Comparison of ENCODE assay signal across 1 cellular context in genomic region chr7:156614434-156615264, GRCh38.
A peak's percentile ranks its signal among the peaks of the same experiment; 100 is the strongest.
TF ChIP-seq lines count a peak whose summit lies in the region.

No MANE protein-coding gene starts in this region.

TF ChIP-seq in HepG2, 621 proteins besides CTCF, POLR2A, EP300 and RAD21 (continued from another document and continues in another):
- no peak for TF ChIP-seq ZBTB49 (CRISPR knock-in tag; IDR thresholded peaks at IDR 0.05; ENCODE audit: borderline replicate concordance)
- no peak for TF ChIP-seq ZMAT3 (CRISPR knock-in tag; conservative IDR thresholded peaks at IDR 0.05)
- no peak for TF ChIP-seq HNRNPL (IDR thresholded peaks at IDR 0.05; ENCODE audit: low read depth, low read length)
- no peak for TF ChIP-seq ZNF318 (CRISPR knock-in tag; IDR thresholded peaks at IDR 0.05)
- no peak for TF ChIP-seq ZSCAN21 (CRISPR knock-in tag; IDR thresholded peaks at IDR 0.05; ENCODE audit: borderline replicate concordance)
- TF ChIP-seq ZNF530 (CRISPR knock-in tag; IDR thresholded peaks at IDR 0.05; ENCODE audit: low read depth) = no peak
- TF ChIP-seq NR0B2 (CRISPR knock-in tag; IDR thresholded peaks at IDR 0.05) = no peak
- no peak for TF ChIP-seq ZFP36L2 (CRISPR knock-in tag; IDR thresholded peaks at IDR 0.05)
- TF ChIP-seq ZMYM3 (CRISPR knock-in tag; IDR thresholded peaks at IDR 0.05) = peak; percentile 75; the same call in 1 of the 2 replicates
- TF ChIP-seq, protein P1, sequence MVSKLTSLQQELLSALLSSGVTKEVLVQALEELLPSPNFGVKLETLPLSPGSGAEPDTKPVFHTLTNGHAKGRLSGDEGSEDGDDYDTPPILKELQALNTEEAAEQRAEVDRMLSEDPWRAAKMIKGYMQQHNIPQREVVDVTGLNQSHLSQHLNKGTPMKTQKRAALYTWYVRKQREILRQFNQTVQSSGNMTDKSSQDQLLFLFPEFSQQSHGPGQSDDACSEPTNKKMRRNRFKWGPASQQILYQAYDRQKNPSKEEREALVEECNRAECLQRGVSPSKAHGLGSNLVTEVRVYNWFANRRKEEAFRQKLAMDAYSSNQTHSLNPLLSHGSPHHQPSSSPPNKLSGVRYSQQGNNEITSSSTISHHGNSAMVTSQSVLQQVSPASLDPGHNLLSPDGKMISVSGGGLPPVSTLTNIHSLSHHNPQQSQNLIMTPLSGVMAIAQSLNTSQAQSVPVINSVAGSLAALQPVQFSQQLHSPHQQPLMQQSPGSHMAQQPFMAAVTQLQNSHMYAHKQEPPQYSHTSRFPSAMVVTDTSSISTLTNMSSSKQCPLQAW (CRISPR knock-in tag; IDR thresholded peaks at IDR 0.05) = peak; percentile 57; the same call in 1 of the 2 replicates
- TF ChIP-seq BRD4 (CRISPR knock-in tag; IDR thresholded peaks at IDR 0.05) = peak; percentile 21; the same call in 1 of the 2 replicates
- TF ChIP-seq, protein P2, sequence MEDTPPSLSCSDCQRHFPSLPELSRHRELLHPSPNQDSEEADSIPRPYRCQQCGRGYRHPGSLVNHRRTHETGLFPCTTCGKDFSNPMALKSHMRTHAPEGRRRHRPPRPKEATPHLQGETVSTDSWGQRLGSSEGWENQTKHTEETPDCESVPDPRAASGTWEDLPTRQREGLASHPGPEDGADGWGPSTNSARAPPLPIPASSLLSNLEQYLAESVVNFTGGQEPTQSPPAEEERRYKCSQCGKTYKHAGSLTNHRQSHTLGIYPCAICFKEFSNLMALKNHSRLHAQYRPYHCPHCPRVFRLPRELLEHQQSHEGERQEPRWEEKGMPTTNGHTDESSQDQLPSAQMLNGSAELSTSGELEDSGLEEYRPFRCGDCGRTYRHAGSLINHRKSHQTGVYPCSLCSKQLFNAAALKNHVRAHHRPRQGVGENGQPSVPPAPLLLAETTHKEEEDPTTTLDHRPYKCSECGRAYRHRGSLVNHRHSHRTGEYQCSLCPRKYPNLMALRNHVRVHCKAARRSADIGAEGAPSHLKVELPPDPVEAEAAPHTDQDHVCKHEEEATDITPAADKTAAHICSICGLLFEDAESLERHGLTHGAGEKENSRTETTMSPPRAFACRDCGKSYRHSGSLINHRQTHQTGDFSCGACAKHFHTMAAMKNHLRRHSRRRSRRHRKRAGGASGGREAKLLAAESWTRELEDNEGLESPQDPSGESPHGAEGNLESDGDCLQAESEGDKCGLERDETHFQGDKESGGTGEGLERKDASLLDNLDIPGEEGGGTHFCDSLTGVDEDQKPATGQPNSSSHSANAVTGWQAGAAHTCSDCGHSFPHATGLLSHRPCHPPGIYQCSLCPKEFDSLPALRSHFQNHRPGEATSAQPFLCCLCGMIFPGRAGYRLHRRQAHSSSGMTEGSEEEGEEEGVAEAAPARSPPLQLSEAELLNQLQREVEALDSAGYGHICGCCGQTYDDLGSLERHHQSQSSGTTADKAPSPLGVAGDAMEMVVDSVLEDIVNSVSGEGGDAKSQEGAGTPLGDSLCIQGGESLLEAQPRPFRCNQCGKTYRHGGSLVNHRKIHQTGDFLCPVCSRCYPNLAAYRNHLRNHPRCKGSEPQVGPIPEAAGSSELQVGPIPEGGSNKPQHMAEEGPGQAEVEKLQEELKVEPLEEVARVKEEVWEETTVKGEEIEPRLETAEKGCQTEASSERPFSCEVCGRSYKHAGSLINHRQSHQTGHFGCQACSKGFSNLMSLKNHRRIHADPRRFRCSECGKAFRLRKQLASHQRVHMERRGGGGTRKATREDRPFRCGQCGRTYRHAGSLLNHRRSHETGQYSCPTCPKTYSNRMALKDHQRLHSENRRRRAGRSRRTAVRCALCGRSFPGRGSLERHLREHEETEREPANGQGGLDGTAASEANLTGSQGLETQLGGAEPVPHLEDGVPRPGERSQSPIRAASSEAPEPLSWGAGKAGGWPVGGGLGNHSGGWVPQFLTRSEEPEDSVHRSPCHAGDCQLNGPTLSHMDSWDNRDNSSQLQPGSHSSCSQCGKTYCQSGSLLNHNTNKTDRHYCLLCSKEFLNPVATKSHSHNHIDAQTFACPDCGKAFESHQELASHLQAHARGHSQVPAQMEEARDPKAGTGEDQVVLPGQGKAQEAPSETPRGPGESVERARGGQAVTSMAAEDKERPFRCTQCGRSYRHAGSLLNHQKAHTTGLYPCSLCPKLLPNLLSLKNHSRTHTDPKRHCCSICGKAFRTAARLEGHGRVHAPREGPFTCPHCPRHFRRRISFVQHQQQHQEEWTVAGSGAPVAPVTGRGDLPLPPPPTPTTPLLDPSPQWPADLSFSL (CRISPR knock-in tag; IDR thresholded peaks at IDR 0.05) = peak; percentile 65; the same call in 1 of the 2 replicates
- TF ChIP-seq ZFP82 (CRISPR knock-in tag; IDR thresholded peaks at IDR 0.05; ENCODE audit: borderline replicate concordance) = no peak
- TF ChIP-seq, protein P3, sequence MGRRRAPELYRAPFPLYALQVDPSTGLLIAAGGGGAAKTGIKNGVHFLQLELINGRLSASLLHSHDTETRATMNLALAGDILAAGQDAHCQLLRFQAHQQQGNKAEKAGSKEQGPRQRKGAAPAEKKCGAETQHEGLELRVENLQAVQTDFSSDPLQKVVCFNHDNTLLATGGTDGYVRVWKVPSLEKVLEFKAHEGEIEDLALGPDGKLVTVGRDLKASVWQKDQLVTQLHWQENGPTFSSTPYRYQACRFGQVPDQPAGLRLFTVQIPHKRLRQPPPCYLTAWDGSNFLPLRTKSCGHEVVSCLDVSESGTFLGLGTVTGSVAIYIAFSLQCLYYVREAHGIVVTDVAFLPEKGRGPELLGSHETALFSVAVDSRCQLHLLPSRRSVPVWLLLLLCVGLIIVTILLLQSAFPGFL (CRISPR knock-in tag; IDR thresholded peaks at IDR 0.05) = no peak
- TF ChIP-seq THAP9 (CRISPR knock-in tag; IDR thresholded peaks at IDR 0.05; ENCODE audit: borderline replicate concordance) = no peak
- TF ChIP-seq ZNF609 (CRISPR knock-in tag; IDR thresholded peaks at IDR 0.05; ENCODE audit: borderline replicate concordance) = peak; percentile 82
- peak in 1 of 2 experiments; percentile 76; a peak in 2 of 4 replicates for TF ChIP-seq KLF16 (CRISPR knock-in tag; IDR thresholded peaks at IDR 0.05)
- peak; percentile 97 for TF ChIP-seq FOXA1 (IDR thresholded peaks at IDR 0.05)
- TF ChIP-seq FOXA1 (CRISPR knock-in tag; IDR thresholded peaks at IDR 0.05) = peak; percentile 90
